In the genomic region with DNA sequence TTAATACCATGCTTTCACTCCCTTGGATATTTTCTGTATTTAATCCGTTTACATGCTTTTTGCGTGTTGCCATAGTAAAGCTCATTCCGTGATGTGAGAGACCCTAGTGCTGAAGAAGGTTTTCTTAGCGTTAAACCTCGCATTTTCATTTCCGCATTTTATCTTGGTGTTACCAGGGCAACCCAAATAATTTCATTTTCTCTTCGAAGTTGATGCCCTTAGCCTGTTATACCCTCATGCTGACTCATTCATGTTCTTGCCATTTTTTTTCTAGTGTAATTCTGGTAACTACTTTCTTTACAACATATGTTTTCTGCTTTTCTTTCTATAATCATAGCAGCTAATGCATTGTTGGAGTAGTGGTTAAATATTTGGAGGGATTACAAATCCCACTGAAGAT, we compare ENCODE assay signal across 8 cellular contexts. TPM values are rescaled to one million over a fixed set of nuclear protein-coding genes. Genes with fewer than 3 reads are reported as not detected.
DNase-seq lines count a peak whose midpoint lies in the region; ATAC-seq and TF ChIP-seq lines count a peak whose summit lies in the region.

No MANE protein-coding gene starts in this region.

- H3K27ac Mint-ChIP-seq in naive B cell = peak overlapping the region; percentile 16 to 97 (median 62)

- H3K27me3 Mint-ChIP-seq in naive B cell = no peaks in the 10 kb centered on the region

- H3K27ac ChIP-seq in OCI-LY7 (ENCODE audit: low read depth, low read length, poor library complexity, severe bottlenecking) (no peak overlapping the region), caudate nucleus (ENCODE audit: low read depth, low read length) (no peak overlapping the region)

- H3K27me3 ChIP-seq in HAP-1 (ENCODE audit: low read depth) = no peaks in the 10 kb centered on the region

- BruUV-seq in OCI-LY7 (replicated peaks; lab: Mats Ljungman, UMichigan) = no TSS peak

- peak; percentile 85 for DNase-seq in OCI-LY7 (ENCODE audit: low spot score)
- peak; percentile 81 for DNase-seq in naive B cell
- DNase-seq in caudate nucleus (lab: John Stamatoyannopoulos, UW) = no peak
- DNase-seq in superior temporal gyrus (ENCODE audit: extremely low spot score) = no peak
- DNase-seq in HAP-1 (ENCODE audit: low spot score in 2 of 2) = no peak
- no peak for DNase-seq in NCI-H774 (lab: John Stamatoyannopoulos, UW)

- H3K4me2 ChIP-seq in OCI-LY7 (ENCODE audit: low read length) = peak overlapping the region; percentile 76

- peaks cover 31 to 43% (median 34%) of the 10 kb centered on the region in 3 donors for H3K4me1 Mint-ChIP-seq in naive B cell

- H3K9me3 ChIP-seq in OCI-LY7 (ENCODE audit: low read length) (no peaks in the 10 kb centered on the region), HAP-1 (0 out of 2 replicates have a peak, but pooled peaks cover 2% of the 10 kb centered on the region)

- H3K36me3 Mint-ChIP-seq in naive B cell = no peaks in the 10 kb centered on the region

- H3K36me3 ChIP-seq in OCI-LY7 (ENCODE audit: insufficient read depth, low read length) (no peaks in the 10 kb centered on the region), HAP-1 (replicated peaks) (no peaks in the 10 kb centered on the region)

- H3K4me1 ChIP-seq in OCI-LY7 (ENCODE audit: insufficient read depth, low read length, poor library complexity, severe bottlenecking) (peaks cover 40% of the 10 kb centered on the region), HAP-1 (no peaks in the 10 kb centered on the region)

- peaks cover 29% of the 10 kb centered on the region; the same call in 1 of the 2 replicates for H3K79me2 ChIP-seq in OCI-LY7 (ENCODE audit: insufficient read depth, low read depth, low read length)

- H3K9me3 Mint-ChIP-seq in naive B cell = no peaks in the 10 kb centered on the region

- intact Hi-C loops in OCI-LY7 (cut with micrococcal nuclease; ENCODE audit: unreplicated experiment) = no loop called here

- no peaks in the 10 kb centered on the region for H3K9me2 ChIP-seq in OCI-LY7 (ENCODE audit: insufficient read depth, low read length)

- POLR2A ChIA-PET in OCI-LY7 (lab: Charles Lee) = interaction anchor here (0.6 to 2.7 kb wide), 12 partner anchors 9 to 87 kb away, joined by 3 to 12 read pairs (median 4); no protein-coding TSS in a partner anchor

- no peaks in the 10 kb centered on the region for H4K20me1 ChIP-seq in OCI-LY7 (ENCODE audit: insufficient read depth, low read length)

- H3K4me3 ChIP-seq in OCI-LY7 (ENCODE audit: low read depth, low read length, poor library complexity, severe bottlenecking) = peak overlapping the region; percentile 46
- H3K4me3 ChIP-seq in HAP-1 = no peak overlapping the region

- peak; percentile 98 for ATAC-seq in GM18907 (IDR thresholded peaks at IDR 0.05; ENCODE audit: unreplicated experiment)
- peak; percentile 99 for ATAC-seq in HG02763 (IDR thresholded peaks at IDR 0.05; ENCODE audit: unreplicated experiment)
- ATAC-seq in naive B cell (ENCODE audit: low read depth in 2 of 2) = peak; percentile 99

- TF ChIP-seq CTCF in OCI-LY7 (conservative IDR thresholded peaks at IDR 0.05; ENCODE audit: low read length) = no peak

- peak overlapping the region; percentile 16; the same call in 1 of the 2 replicates for H2AFZ ChIP-seq in OCI-LY7 (ENCODE audit: low read length)

- peak overlapping the region in 6 of 8 donors; percentile 0 to 26 (median 14) for H3K4me3 Mint-ChIP-seq in naive B cell

- in situ Hi-C loops in HAP-1 (cut with MboI; ENCODE audit: low sequenced_read_pairs) = no loop called here

- CTCF ChIA-PET in OCI-LY7 (lab: Charles Lee; ENCODE audit: unreplicated experiment) = no interaction called here

RNA-seq across cellular contexts. Expression of a gene that starts 37.2 kb away (rescaled TPM):
- total RNA-seq in OCI-LY7 (2014; rRNA removed; shearing (Covaris generic)) = 4.1 and 6.0 TPM in 2 replicates
- 8.8 and 9.0 TPM in 2 replicates for total RNA-seq in OCI-LY7 (2022)
- 1 to 10 TPM; 1.3 to 4.8 (median 2.6) TPM for polyA plus RNA-seq in naive B cell (ENCODE audit: low read depth in 6 of 6)

Comparison
In these comparisons a context has a peak if more than half of its experiments do, and no peak if none do; other contexts are left out.
1. DNase-seq: peak in OCI-LY7 (single experiment) and naive B cell (single experiment); none in caudate nucleus (0 of 61), superior temporal gyrus (single experiment), HAP-1 (0 of 2) and NCI-H774 (single experiment).
2. Peak in every context shown above with its lines, with median percentiles within 50 percentile points of each other: ATAC-seq.